ENCODE assay signal across 8 cellular contexts in the genomic region with DNA sequence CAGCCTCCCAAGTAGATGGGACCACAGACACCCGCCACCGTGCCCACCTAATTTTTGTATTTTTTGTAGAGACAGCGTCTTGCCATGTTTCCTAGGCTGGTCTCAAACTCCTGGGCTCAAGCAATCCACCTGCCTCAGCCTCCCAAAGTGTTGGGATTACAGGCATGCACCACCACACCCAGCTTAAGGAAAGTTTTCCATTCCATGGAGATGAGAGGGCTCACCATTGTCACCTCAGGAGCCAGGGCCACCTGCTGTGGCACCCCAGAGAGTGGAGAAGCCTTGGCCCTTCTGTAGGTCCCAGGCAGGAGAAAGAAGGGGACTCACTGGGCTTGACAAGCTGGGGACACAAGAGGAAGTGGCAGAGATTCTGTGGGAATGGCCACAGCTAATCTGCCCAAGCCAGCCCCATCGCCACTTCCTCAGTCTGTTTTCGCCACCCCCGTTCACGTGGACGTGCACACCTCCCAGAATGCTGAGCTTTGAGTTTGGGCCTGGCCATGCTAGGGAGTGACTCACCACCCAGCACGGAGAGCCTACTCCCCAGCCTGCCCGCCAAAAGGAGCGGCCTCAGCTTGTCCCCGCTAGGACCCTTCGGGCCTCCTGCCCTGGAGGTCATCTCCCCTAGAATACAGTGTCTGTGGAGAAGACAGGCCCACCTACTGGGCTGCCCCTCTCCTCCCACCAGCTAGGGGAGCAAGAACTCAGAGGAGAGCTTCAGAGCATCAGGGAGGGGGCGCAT.
DNase-seq lines count a peak whose midpoint lies in the region; FAIRE-seq lines count a peak whose summit lies in the region.

No MANE protein-coding gene starts in this region.

- DNase-seq in GF-D8 (lab: John Stamatoyannopoulos, UW) (peak; percentile 84), SKM-1 treated with dmso at 0.1 percent for 144 hours (lab: John Stamatoyannopoulos, UW; ENCODE audit: unreplicated experiment) (peak; percentile 97), fibroblast of the conjunctiva (ENCODE audit: low read depth) (peak; percentile 27), pons (ENCODE audit: low spot score) (peak; percentile 83), HTR-8/SVneo (ENCODE audit: insufficient read length, low spot score) (no peak), DMS53 treated with DMSO at 0.1 percent for 48 hours (lab: John Stamatoyannopoulos, UW; ENCODE audit: unreplicated experiment) (no peak)
- no peak for DNase-seq in central memory CD4-positive, alpha-beta T cell
- DNase-seq in activated CD8-positive, alpha-beta memory T cell treated with anti-CD3 and anti-CD28 coated beads for 24 hours: no peak

- FAIRE-seq in HTR-8/SVneo (lab: Jason Lieb, UNC): no peak

Comparison
In these comparisons a context has a peak if more than half of its experiments do, and no peak if none do; other contexts are left out.
1. DNase-seq: peak in GF-D8 (single experiment), SKM-1 treated with dmso at 0.1 percent for 144 hours (single experiment), fibroblast of the conjunctiva (single experiment) and pons (single experiment); none in central memory CD4-positive, alpha-beta T cell (single experiment), HTR-8/SVneo (single experiment), activated CD8-positive, alpha-beta memory T cell treated with anti-CD3 and anti-CD28 coated beads for 24 hours (single experiment) and DMS53 treated with DMSO at 0.1 percent for 48 hours (single experiment).